1 cellular context compared by ENCODE assay signal in the genomic region with DNA sequence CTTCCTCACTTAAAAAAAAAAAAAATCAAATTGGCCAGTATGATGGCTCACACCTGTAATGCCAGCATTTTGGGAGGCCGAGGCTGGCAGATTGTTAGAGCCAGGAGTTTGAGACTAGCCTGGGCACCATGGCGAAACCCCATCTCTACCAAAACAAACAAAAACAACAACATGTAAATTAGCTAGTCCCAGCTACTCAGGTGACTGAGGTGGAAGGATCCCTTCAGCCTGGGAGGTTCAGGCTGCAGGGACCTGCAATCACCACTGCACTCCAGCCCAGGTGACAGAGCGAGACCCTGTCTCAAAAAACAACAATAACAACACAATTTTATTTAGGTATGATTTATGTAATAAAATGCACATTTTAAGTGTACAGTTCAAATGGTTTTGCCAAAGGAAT.
TF ChIP-seq lines count a peak whose summit lies in the region.

No MANE protein-coding gene starts in this region.

TF ChIP-seq in GM23338, 12 proteins besides CTCF, POLR2A, EP300 and RAD21 (continued from another document):
- TF ChIP-seq, protein P1, sequence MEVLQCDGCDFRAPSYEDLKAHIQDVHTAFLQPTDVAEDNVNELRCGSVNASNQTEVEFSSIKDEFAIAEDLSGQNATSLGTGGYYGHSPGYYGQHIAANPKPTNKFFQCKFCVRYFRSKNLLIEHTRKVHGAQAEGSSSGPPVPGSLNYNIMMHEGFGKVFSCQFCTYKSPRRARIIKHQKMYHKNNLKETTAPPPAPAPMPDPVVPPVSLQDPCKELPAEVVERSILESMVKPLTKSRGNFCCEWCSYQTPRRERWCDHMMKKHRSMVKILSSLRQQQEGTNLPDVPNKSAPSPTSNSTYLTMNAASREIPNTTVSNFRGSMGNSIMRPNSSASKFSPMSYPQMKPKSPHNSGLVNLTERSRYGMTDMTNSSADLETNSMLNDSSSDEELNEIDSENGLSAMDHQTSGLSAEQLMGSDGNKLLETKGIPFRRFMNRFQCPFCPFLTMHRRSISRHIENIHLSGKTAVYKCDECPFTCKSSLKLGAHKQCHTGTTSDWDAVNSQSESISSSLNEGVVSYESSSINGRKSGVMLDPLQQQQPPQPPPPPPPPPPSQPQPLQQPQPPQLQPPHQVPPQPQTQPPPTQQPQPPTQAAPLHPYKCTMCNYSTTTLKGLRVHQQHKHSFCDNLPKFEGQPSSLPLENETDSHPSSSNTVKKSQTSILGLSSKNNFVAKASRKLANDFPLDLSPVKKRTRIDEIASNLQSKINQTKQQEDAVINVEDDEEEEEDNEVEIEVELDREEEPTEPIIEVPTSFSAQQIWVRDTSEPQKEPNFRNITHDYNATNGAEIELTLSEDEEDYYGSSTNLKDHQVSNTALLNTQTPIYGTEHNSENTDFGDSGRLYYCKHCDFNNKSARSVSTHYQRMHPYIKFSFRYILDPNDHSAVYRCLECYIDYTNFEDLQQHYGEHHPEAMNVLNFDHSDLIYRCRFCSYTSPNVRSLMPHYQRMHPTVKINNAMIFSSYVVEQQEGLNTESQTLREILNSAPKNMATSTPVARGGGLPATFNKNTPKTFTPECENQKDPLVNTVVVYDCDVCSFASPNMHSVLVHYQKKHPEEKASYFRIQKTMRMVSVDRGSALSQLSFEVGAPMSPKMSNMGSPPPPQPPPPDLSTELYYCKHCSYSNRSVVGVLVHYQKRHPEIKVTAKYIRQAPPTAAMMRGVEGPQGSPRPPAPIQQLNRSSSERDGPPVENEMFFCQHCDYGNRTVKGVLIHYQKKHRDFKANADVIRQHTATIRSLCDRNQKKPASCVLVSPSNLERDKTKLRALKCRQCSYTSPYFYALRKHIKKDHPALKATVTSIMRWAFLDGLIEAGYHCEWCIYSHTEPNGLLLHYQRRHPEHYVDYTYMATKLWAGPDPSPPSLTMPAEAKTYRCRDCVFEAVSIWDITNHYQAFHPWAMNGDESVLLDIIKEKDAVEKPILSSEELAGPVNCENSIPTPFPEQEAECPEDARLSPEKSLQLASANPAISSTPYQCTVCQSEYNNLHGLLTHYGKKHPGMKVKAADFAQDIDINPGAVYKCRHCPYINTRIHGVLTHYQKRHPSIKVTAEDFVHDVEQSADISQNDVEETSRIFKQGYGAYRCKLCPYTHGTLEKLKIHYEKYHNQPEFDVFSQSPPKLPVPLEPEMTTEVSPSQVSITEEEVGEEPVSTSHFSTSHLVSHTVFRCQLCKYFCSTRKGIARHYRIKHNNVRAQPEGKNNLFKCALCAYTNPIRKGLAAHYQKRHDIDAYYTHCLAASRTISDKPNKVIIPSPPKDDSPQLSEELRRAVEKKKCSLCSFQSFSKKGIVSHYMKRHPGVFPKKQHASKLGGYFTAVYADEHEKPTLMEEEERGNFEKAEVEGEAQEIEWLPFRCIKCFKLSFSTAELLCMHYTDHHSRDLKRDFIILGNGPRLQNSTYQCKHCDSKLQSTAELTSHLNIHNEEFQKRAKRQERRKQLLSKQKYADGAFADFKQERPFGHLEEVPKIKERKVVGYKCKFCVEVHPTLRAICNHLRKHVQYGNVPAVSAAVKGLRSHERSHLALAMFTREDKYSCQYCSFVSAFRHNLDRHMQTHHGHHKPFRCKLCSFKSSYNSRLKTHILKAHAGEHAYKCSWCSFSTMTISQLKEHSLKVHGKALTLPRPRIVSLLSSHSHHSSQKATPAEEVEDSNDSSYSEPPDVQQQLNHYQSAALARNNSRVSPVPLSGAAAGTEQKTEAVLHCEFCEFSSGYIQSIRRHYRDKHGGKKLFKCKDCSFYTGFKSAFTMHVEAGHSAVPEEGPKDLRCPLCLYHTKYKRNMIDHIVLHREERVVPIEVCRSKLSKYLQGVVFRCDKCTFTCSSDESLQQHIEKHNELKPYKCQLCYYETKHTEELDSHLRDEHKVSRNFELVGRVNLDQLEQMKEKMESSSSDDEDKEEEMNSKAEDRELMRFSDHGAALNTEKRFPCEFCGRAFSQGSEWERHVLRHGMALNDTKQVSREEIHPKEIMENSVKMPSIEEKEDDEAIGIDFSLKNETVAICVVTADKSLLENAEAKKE (CRISPR knock-in tag; IDR thresholded peaks at IDR 0.05): no peak
TF ChIP-seq in GM23338: peak in this region for 0.
